ENCODE assay signal across 1 cellular context in genomic region chr22:40407831-40408717, GRCh38.
TF ChIP-seq lines count a peak whose summit lies in the region.

No MANE protein-coding gene starts in this region.

TF ChIP-seq in K562, 482 proteins besides CTCF, POLR2A, EP300 and RAD21:
- TF ChIP-seq ZBTB49 (CRISPR knock-in tag; IDR thresholded peaks at IDR 0.05; ENCODE audit: borderline replicate concordance) = no peak
- peak; percentile 57 for TF ChIP-seq RBM22 (IDR thresholded peaks at IDR 0.05; ENCODE audit: low read depth, low read length, poor library complexity, severe bottlenecking)
- TF ChIP-seq, protein P1, sequence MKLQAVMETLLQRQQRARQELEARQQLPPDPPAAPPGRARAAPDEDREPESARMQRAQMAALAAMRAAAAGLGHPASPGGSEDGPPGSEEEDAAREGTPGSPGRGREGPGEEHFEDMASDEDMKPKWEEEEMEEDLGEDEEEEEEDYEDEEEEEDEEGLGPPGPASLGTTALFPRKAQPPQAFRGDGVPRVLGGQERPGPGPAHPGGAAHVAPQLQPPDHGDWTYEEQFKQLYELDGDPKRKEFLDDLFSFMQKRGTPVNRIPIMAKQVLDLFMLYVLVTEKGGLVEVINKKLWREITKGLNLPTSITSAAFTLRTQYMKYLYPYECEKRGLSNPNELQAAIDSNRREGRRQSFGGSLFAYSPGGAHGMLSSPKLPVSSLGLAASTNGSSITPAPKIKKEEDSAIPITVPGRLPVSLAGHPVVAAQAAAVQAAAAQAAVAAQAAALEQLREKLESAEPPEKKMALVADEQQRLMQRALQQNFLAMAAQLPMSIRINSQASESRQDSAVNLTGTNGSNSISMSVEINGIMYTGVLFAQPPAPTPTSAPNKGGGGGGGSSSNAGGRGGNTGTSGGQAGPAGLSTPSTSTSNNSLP (IDR thresholded peaks at IDR 0.05; ENCODE audit: borderline replicate concordance, low read depth, low read length) = no peak
- TF ChIP-seq FOXJ3 (CRISPR knock-in tag; IDR thresholded peaks at IDR 0.05) = no peak
